Comparison of ENCODE assay signal across 18 cellular contexts in the genomic region with DNA sequence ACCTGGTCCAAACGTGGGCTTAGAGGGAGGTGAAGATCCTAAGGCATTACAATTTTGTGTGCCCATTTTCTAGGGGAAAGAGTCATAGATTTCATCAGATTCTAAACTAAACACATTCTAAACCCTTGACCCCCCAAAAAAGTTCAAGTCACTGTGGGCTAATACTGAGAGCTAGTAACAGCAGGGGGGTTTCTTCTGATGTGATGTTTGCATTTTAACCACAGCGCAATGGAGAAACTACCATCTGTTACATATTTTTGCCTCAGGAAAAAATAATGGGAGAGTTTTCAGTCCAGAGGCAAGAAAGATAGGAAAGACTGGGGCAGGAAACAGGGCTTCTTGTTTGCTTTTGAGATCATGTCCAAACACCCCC.
"Had no signal": no experiment of that assay in that cellular context is flagged by ENCODE, and none has a peak within 500 bp of the region (broad histone marks: within the 10 kb centered on the region; RNA-seq: fewer than 3 reads in every experiment).

No MANE protein-coding gene starts in this region.

- H3K4me1 ChIP-seq: heart left ventricle, left lung, pancreas, thyroid gland, uterus had no signal

- H3K36me3 ChIP-seq: brain microvascular endothelial cell, heart left ventricle, left lung, pancreas, thyroid gland, uterus, WERI-Rb-1 had no signal

- H3K27me3 ChIP-seq: brain microvascular endothelial cell, foreskin keratinocyte, left lung, thyroid gland, uterus had no signal

- ATAC-seq: activated CD8-positive, alpha-beta T cell treated with anti-CD3 and anti-CD28 coated beads for 36 hours; activated naive CD8-positive, alpha-beta T cell treated with anti-CD3 and anti-CD28 coated beads, Interleukin-2, amount 50 U/mL, for 24 hours; esophagus mucosa; heart left ventricle; left lung; T-cell had no signal

- H3K4me3 ChIP-seq: heart left ventricle, left lung, pancreas, skin epidermis, thyroid gland, uterus had no signal

- H3K27ac ChIP-seq: brain microvascular endothelial cell, foreskin keratinocyte, left lung, pancreas, thyroid gland, uterus, WERI-Rb-1 had no signal

- H3K9me3 ChIP-seq: heart left ventricle, left lung, pancreas, thyroid gland, uterus had no signal

- DNase-seq: activated CD4-positive, alpha-beta T cell treated with anti-CD3 and anti-CD28 coated beads for 4 hours; activated CD8-positive, alpha-beta memory T cell treated with anti-CD3 and anti-CD28 coated beads, Interleukin-2, amount 50 U/mL, for 4 hours; activated CD8-positive, alpha-beta T cell treated with anti-CD3 and anti-CD28 coated beads for 36 hours; activated naive CD4-positive, alpha-beta T cell treated with Interleukin-2 at 50 U/mL for 16 hours; activated naive CD8-positive, alpha-beta T cell treated with anti-CD3 and anti-CD28 coated beads, Interleukin-2, amount 50 U/mL, for 24 hours; left lung; mesendoderm; retina; T-cell; uterus; WERI-Rb-1 had no signal
